Comparison of ENCODE assay signal across 17 cellular contexts in genomic region chr19:49255674-49256073, GRCh38.
DNase-seq lines count a peak whose midpoint lies in the region; ATAC-seq and TF ChIP-seq lines count a peak whose summit lies in the region.
"Had no signal": no experiment of that assay in that cellular context is flagged by ENCODE, and none has a peak within 500 bp of the region (broad histone marks: within the 10 kb centered on the region; RNA-seq: fewer than 3 reads in every experiment).

No MANE protein-coding gene starts in this region.

- TF ChIP-seq EP300 in gastroesophageal sphincter (IDR thresholded peaks at IDR 0.05): no peak

- no peak overlapping the region for H3K14ac ChIP-seq in IMR-90 (replicated peaks; ENCODE audit: low read depth, low read length)

- H2BK5ac ChIP-seq in IMR-90 (ENCODE audit: low read depth, low read length, poor library complexity, severe bottlenecking): no peak overlapping the region

- no peaks in the 10 kb centered on the region for H4K20me1 ChIP-seq in IMR-90 (ENCODE audit: insufficient read depth, low read length)
- H4K20me1 ChIP-seq: BLaER1 treated with 17β-estradiol and CSF1 and Interleukin-3, amounts not matched to agents 10 nM and 100 nM had no signal

- intact Hi-C loops in heart left ventricle (cut with DNase I) (no loop called here), IMR-90 (cut with micrococcal nuclease) (no loop called here), thyroid gland (cut with DNase I) (no loop called here)

- TF ChIP-seq CTCF in heart left ventricle (IDR thresholded peaks at IDR 0.05) (no peak), right atrium auricular region (IDR thresholded peaks at IDR 0.05) (no peak), IMR-90 (conservative IDR thresholded peaks at IDR 0.05; ENCODE audit: low read depth, low read length) (no peak), gastroesophageal sphincter (IDR thresholded peaks at IDR 0.05) (no peak), thyroid gland (IDR thresholded peaks at IDR 0.05) (no peak)

- no peak overlapping the region for H2AK5ac ChIP-seq in IMR-90 (ENCODE audit: low read depth, low read length)

- no peak for TF ChIP-seq POLR2A in heart left ventricle (IDR thresholded peaks at IDR 0.05)
- no peak for TF ChIP-seq POLR2A in IMR-90 (IDR thresholded peaks at IDR 0.05; ENCODE audit: low read depth, low read length)
- TF ChIP-seq POLR2A in gastroesophageal sphincter (IDR thresholded peaks at IDR 0.05): no peak
- TF ChIP-seq POLR2A in thyroid gland (IDR thresholded peaks at IDR 0.05): no peak

- H3K79me1 ChIP-seq in IMR-90 (ENCODE audit: low read depth in 1 of 2, low read length in 2 of 2): no peaks in the 10 kb centered on the region

- H2BK15ac ChIP-seq in IMR-90 (ENCODE audit: low read depth, low read length): no peak overlapping the region

- peaks cover 0 to 2% (median 0%) of the 10 kb centered on the region in 9 donors for H3K36me3 ChIP-seq in heart left ventricle
- no peaks in the 10 kb centered on the region for H3K36me3 ChIP-seq in right atrium auricular region
- no peaks in the 10 kb centered on the region for H3K36me3 ChIP-seq in IMR-90 (ENCODE audit: control insufficient read depth, insufficient read depth, low read length)
- H3K36me3 ChIP-seq in gastroesophageal sphincter: no peaks in the 10 kb centered on the region
- no peaks in the 10 kb centered on the region for H3K36me3 ChIP-seq in thyroid gland
- H3K36me3 ChIP-seq in MG63: no peaks in the 10 kb centered on the region
- H3K36me3 ChIP-seq: BLaER1 treated with 17β-estradiol and CSF1 and Interleukin-3, amounts not matched to agents 10 nM and 100 nM had no signal

- no peak overlapping the region for H4K8ac ChIP-seq in IMR-90 (ENCODE audit: low read depth in 2 of 2, low read length in 2 of 2)

- no peak overlapping the region for H3K56ac ChIP-seq in IMR-90 (ENCODE audit: extremely low read depth, insufficient read depth, low read length)

- H3K4me1 ChIP-seq in heart left ventricle (peaks cover 0 to 6% (median 0%) of the 10 kb centered on the region in 12 donors), right atrium auricular region (no peaks in the 10 kb centered on the region), IMR-90 (ENCODE audit: control insufficient read depth, insufficient read depth, low read length) (no peaks in the 10 kb centered on the region), gastroesophageal sphincter (peaks cover 0 to 11% (median 0%) of the 10 kb centered on the region in 3 donors), thyroid gland (no peaks in the 10 kb centered on the region)

- CTCF ChIA-PET in IMR-90 (lab: Yijun Ruan, JAX): no interaction called here

- H4K5ac ChIP-seq in IMR-90 (ENCODE audit: low read depth, low read length): no peak overlapping the region

- H3K4me2 ChIP-seq in IMR-90 (ENCODE audit: low read depth, low read length): no peak overlapping the region
- H3K4me2 ChIP-seq: BLaER1 treated with 17β-estradiol and CSF1 and Interleukin-3, amounts not matched to agents 10 nM and 100 nM had no signal

- H3K9me3 ChIP-seq in heart left ventricle (peaks cover 0 to 18% (median 10%) of the 10 kb centered on the region in 12 donors), right atrium auricular region (peaks cover 0 to 11% of the 10 kb centered on the region in 2 donors), IMR-90 (ENCODE audit: control insufficient read depth, insufficient read depth, low read length) (peaks cover 13% of the 10 kb centered on the region), gastroesophageal sphincter (peaks cover 0 to 23% (median 0%) of the 10 kb centered on the region in 3 donors), thyroid gland (no peaks in the 10 kb centered on the region), MG63 (peaks cover 13% of the 10 kb centered on the region)

- in situ Hi-C loops in IMR-90 (cut with MboI; ENCODE audit: low sequenced_read_pairs): loop anchor here (25.0 kb wide), 1 partner anchor 307 kb away; no protein-coding TSS in a partner anchor

- H3K4me3 ChIP-seq in heart left ventricle (no peak overlapping the region), right atrium auricular region (no peak overlapping the region), IMR-90 (ENCODE audit: insufficient read depth, low read depth, low read length) (no peak overlapping the region), gastroesophageal sphincter (no peak overlapping the region), thyroid gland (replicated peaks in 1 of 3) (no peak overlapping the region), MG63 (no peak overlapping the region)
- H3K4me3 ChIP-seq: BLaER1 treated with 17β-estradiol and CSF1 and Interleukin-3, amounts not matched to agents 10 nM and 100 nM; GM12878 had no signal

- no peak overlapping the region for H2AFZ ChIP-seq in IMR-90 (replicated peaks; ENCODE audit: low read length, poor library complexity)

- H2BK120ac ChIP-seq in IMR-90 (ENCODE audit: low read depth, low read length): no peak overlapping the region

- 74 to 89% (median 84%) methylated on average over 9 to 10 of the region's 10 CpGs for WGBS in heart left ventricle, 4 donors
- WGBS in IMR-90 (ENCODE audit: extremely low coverage in 2 of 2, insufficient read length in 1 of 2), 2 experiments: 90% methylated on average over 2 of the region's 10 CpGs; no CpG with 5 or more reads in 1 of the 2 experiments
- WGBS in gastroesophageal sphincter (ENCODE audit: low coverage in 1 of 2), 2 donors: 43% methylated on average over 4 of the region's 10 CpGs; no CpG with 5 or more reads in 1 of the 2 donors
- WGBS in thyroid gland, 2 donors: 71 to 76% methylated on average over 8 to 10 of the region's 10 CpGs

- no peaks in the 10 kb centered on the region for H3K9me1 ChIP-seq in IMR-90 (ENCODE audit: insufficient read depth, low read length)

- dilution Hi-C loops in IMR-90 (cut with HindIII; ENCODE audit: low sequenced_read_pairs, unreplicated experiment): no loop called here

- no peak overlapping the region for H3K9ac ChIP-seq in IMR-90 (ENCODE audit: low read depth, low read length)
- H3K9ac ChIP-seq: BLaER1 treated with 17β-estradiol and CSF1 and Interleukin-3, amounts not matched to agents 10 nM and 100 nM had no signal

- ATAC-seq in heart left ventricle (peak; percentile 28 to 66 (median 47)), IMR-90 (ENCODE audit: low read depth) (no peak), gastroesophageal sphincter (peak; percentile 43)
- ATAC-seq: CD8-positive, alpha-beta T cell; GM12878; HepG2 had no signal

- H3K27me3 ChIP-seq in heart left ventricle (no peaks in the 10 kb centered on the region), right atrium auricular region (no peaks in the 10 kb centered on the region), IMR-90 (ENCODE audit: control insufficient read depth, insufficient read depth, low read length) (peaks cover 17% of the 10 kb centered on the region), gastroesophageal sphincter (no peaks in the 10 kb centered on the region), thyroid gland (no peaks in the 10 kb centered on the region), MG63 (peaks cover 2% of the 10 kb centered on the region; the same call in 1 of the 2 replicates)
- H3K27me3 ChIP-seq: BLaER1 treated with 17β-estradiol and CSF1 and Interleukin-3, amounts not matched to agents 10 nM and 100 nM had no signal

- H3K4ac ChIP-seq in IMR-90 (ENCODE audit: low read depth, low read length): no peak overlapping the region

- no peak overlapping the region for H4K91ac ChIP-seq in IMR-90 (ENCODE audit: insufficient read depth, low read depth, low read length)

- DNase-seq in heart left ventricle: peak in 2 of 5 donors; percentile 41
- DNase-seq in right atrium auricular region (ENCODE audit: low spot score): no peak
- no peak for DNase-seq in IMR-90
- peak; percentile 14 for DNase-seq in thyroid gland
- DNase-seq in MG63: no peak
- DNase-seq in DMS 273 (lab: John Stamatoyannopoulos, UW; ENCODE audit: unreplicated experiment): no peak
- DNase-seq: Calu3; CD8-positive, alpha-beta T cell; DMS 273 treated with DMSO at 0.1 percent for 48 hours; DMS53; DND-41; EL; H9 had no signal

- H3K27ac ChIP-seq in heart left ventricle (no peak overlapping the region), right atrium auricular region (no peak overlapping the region), IMR-90 (ENCODE audit: insufficient read depth, low read length) (no peak overlapping the region), gastroesophageal sphincter (peak overlapping the region in 1 of 4 donors; percentile 12), thyroid gland (no peak overlapping the region)
- H3K27ac ChIP-seq: BLaER1 treated with 17β-estradiol and CSF1 and Interleukin-3, amounts not matched to agents 10 nM and 100 nM had no signal

- no peak overlapping the region for H3K18ac ChIP-seq in IMR-90 (ENCODE audit: low read depth, low read length)

- POLR2A ChIA-PET in IMR-90 (lab: Charles Lee; ENCODE audit: unreplicated experiment): no interaction called here

- H2BK20ac ChIP-seq in IMR-90 (ENCODE audit: low read depth, low read length): no peak overlapping the region

- peak overlapping the region; percentile 28 for H2AK9ac ChIP-seq in IMR-90 (replicated peaks; ENCODE audit: low read depth, low read length, poor library complexity)

- no peak for TF ChIP-seq RAD21 in IMR-90 (IDR thresholded peaks at IDR 0.05; ENCODE audit: low read length)

- H3K23ac ChIP-seq in IMR-90 (ENCODE audit: low read depth, low read length): no peak overlapping the region

- no TSS peak for BruUV-seq in IMR-90 (replicated peaks; lab: Mats Ljungman, UMichigan)

TF ChIP-seq in IMR-90, 13 proteins besides CTCF, POLR2A, EP300 and RAD21 (continues in another document):
- TF ChIP-seq BHLHE40 (IDR thresholded peaks at IDR 0.05; ENCODE audit: low read depth, low read length) (no peak), SMC3 (IDR thresholded peaks at IDR 0.05; ENCODE audit: low read depth, low read length) (no peak), ELK1 (IDR thresholded peaks at IDR 0.05; ENCODE audit: borderline replicate concordance, low read depth, low read length) (no peak), FOS (IDR thresholded peaks at IDR 0.05; ENCODE audit: low read depth, low read length) (no peak), MAZ (IDR thresholded peaks at IDR 0.05; ENCODE audit: borderline replicate concordance, low read depth, low read length) (no peak), MAFK (IDR thresholded peaks at IDR 0.05; ENCODE audit: low read depth, low read length) (no peak), CHD1 (IDR thresholded peaks at IDR 0.05; ENCODE audit: low read depth, low read length) (no peak), RCOR1 (IDR thresholded peaks at IDR 0.05; ENCODE audit: insufficient replicate concordance, low read length) (no peak), MXI1 (IDR thresholded peaks at IDR 0.05; ENCODE audit: borderline replicate concordance, low read depth, low read length) (no peak), CEBPB (IDR thresholded peaks at IDR 0.05; ENCODE audit: low read depth, low read length) (no peak)

Comparison
In these comparisons a context has a peak if more than half of its experiments do, and no peak if none do; other contexts are left out.
1. DNase-seq: peak in thyroid gland (2 of 2); none in right atrium auricular region (single experiment), IMR-90 (single experiment), MG63 (single experiment) and DMS 273 (single experiment).